In the genomic region with DNA sequence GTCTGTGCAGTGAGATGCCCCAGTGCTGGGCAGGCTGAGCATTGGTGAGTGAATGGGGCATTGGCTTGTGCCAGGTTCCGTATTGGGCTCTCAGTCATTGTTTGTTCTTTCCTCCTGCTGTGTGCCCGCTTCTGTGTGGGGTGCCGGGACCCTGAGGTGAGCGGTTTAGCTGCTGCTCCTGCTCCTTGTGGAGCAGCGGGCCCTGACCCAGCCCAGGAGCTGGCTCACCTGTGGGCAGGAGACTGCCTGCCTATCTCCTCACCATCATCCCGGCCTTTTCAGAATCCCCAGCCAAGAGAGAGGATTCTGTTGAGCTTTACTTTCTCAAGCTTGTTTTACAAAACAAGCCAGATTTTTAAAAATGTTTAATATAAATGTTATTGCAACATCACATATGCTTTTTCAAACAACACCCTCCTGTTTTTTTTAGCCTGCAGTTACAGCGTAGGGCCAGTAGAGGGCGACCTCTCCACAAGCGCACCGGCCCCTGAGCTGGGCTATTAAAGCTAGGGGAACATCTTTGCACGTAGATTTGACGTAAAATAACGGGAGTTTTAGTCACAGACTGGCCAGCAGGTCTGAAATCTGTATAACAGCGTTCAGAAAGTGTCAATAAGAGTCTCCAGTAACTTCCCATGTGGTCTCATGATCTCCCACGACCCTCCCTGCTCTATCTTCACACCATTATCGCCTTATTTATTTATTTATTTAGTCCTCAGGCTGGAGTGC, we compare ENCODE assay signal across 1 cellular context.
A peak's percentile ranks its signal among the peaks of the same experiment; 100 is the strongest.
TF ChIP-seq lines count a peak whose summit lies in the region.

No MANE protein-coding gene starts in this region.

TF ChIP-seq in K562, 482 proteins besides CTCF, POLR2A, EP300 and RAD21 (continued from another document):
- TF ChIP-seq ARID2 (IDR thresholded peaks at IDR 0.05) = 0 out of 2 replicates have a peak, but pooled peaks have one; percentile 56
- peak in 1 of 2 experiments; percentile 20; a peak in 1 of 4 replicates for TF ChIP-seq RCOR1 (IDR thresholded peaks at IDR 0.05; ENCODE audit: borderline replicate concordance in 1 of 2, low read depth in 2 of 2, low read length in 2 of 2)
- peak; percentile 56; the same call in 1 of the 2 replicates for TF ChIP-seq CEBPG (CRISPR knock-in tag; IDR thresholded peaks at IDR 0.05)
- peak; percentile 89 to 95 for TF ChIP-seq CEBPG (tag; conservative IDR thresholded peaks at IDR 0.05 in 1 of 2, IDR thresholded peaks at IDR 0.05 in 1 of 2)
- peak in 1 of 2 experiments; percentile 53; a peak in 1 of 4 replicates for TF ChIP-seq MAZ (CRISPR knock-in tag; conservative IDR thresholded peaks at IDR 0.05 in 1 of 2, IDR thresholded peaks at IDR 0.05 in 1 of 2)
- no peak for TF ChIP-seq HOXB6 (CRISPR knock-in tag; IDR thresholded peaks at IDR 0.05; ENCODE audit: borderline replicate concordance)
- no peak for TF ChIP-seq ZNF212 (CRISPR knock-in tag; IDR thresholded peaks at IDR 0.05)
- TF ChIP-seq ZNF384 (IDR thresholded peaks at IDR 0.05; ENCODE audit: low read depth, low read length) = peak; percentile 90
- TF ChIP-seq ILF3 (IDR thresholded peaks at IDR 0.05; ENCODE audit: borderline replicate concordance) = no peak
- TF ChIP-seq, protein P1, sequence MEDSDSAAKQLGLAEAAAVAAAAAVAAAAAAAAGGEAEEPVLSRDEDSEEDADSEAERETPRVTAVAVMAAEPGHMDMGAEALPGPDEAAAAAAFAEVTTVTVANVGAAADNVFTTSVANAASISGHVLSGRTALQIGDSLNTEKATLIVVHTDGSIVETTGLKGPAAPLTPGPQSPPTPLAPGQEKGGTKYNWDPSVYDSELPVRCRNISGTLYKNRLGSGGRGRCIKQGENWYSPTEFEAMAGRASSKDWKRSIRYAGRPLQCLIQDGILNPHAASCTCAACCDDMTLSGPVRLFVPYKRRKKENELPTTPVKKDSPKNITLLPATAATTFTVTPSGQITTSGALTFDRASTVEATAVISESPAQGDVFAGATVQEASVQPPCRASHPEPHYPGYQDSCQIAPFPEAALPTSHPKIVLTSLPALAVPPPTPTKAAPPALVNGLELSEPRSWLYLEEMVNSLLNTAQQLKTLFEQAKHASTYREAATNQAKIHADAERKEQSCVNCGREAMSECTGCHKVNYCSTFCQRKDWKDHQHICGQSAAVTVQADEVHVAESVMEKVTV (CRISPR knock-in tag; IDR thresholded peaks at IDR 0.05) = peak; percentile 90
- peak; percentile 59 for TF ChIP-seq KLF16 (IDR thresholded peaks at IDR 0.05)
- TF ChIP-seq, protein P2, sequence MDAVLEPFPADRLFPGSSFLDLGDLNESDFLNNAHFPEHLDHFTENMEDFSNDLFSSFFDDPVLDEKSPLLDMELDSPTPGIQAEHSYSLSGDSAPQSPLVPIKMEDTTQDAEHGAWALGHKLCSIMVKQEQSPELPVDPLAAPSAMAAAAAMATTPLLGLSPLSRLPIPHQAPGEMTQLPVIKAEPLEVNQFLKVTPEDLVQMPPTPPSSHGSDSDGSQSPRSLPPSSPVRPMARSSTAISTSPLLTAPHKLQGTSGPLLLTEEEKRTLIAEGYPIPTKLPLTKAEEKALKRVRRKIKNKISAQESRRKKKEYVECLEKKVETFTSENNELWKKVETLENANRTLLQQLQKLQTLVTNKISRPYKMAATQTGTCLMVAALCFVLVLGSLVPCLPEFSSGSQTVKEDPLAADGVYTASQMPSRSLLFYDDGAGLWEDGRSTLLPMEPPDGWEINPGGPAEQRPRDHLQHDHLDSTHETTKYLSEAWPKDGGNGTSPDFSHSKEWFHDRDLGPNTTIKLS (IDR thresholded peaks at IDR 0.05; ENCODE audit: borderline replicate concordance, low read depth) = no peak
- TF ChIP-seq SMAD2 (IDR thresholded peaks at IDR 0.05; ENCODE audit: low read depth, low read length) = no peak
- TF ChIP-seq XRCC5 (IDR thresholded peaks at IDR 0.05; ENCODE audit: low read depth, low read length) = peak; percentile 79; the same call in 1 of the 2 replicates
- TF ChIP-seq CC2D1A (IDR thresholded peaks at IDR 0.05) = peak; percentile 65; the same call in 1 of the 2 replicates
- TF ChIP-seq, protein P3, sequence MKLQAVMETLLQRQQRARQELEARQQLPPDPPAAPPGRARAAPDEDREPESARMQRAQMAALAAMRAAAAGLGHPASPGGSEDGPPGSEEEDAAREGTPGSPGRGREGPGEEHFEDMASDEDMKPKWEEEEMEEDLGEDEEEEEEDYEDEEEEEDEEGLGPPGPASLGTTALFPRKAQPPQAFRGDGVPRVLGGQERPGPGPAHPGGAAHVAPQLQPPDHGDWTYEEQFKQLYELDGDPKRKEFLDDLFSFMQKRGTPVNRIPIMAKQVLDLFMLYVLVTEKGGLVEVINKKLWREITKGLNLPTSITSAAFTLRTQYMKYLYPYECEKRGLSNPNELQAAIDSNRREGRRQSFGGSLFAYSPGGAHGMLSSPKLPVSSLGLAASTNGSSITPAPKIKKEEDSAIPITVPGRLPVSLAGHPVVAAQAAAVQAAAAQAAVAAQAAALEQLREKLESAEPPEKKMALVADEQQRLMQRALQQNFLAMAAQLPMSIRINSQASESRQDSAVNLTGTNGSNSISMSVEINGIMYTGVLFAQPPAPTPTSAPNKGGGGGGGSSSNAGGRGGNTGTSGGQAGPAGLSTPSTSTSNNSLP (IDR thresholded peaks at IDR 0.05; ENCODE audit: borderline replicate concordance, low read depth, low read length) = 0 out of 2 replicates have a peak, but pooled peaks have one; percentile 47
- 0 out of 2 replicates have a peak, but pooled peaks have one; percentile 9 for TF ChIP-seq MAFF (IDR thresholded peaks at IDR 0.05; ENCODE audit: low read length)
- 0 out of 2 replicates have a peak, but pooled peaks have one; percentile 43 for TF ChIP-seq MYC (IDR thresholded peaks at IDR 0.05; ENCODE audit: low read depth, low read length)
- no peak for TF ChIP-seq MYC (CRISPR knock-in tag; IDR thresholded peaks at IDR 0.05; ENCODE audit: borderline replicate concordance, low read depth)
- TF ChIP-seq, protein P4, sequence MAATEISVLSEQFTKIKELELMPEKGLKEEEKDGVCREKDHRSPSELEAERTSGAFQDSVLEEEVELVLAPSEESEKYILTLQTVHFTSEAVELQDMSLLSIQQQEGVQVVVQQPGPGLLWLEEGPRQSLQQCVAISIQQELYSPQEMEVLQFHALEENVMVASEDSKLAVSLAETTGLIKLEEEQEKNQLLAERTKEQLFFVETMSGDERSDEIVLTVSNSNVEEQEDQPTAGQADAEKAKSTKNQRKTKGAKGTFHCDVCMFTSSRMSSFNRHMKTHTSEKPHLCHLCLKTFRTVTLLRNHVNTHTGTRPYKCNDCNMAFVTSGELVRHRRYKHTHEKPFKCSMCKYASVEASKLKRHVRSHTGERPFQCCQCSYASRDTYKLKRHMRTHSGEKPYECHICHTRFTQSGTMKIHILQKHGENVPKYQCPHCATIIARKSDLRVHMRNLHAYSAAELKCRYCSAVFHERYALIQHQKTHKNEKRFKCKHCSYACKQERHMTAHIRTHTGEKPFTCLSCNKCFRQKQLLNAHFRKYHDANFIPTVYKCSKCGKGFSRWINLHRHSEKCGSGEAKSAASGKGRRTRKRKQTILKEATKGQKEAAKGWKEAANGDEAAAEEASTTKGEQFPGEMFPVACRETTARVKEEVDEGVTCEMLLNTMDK (IDR thresholded peaks at IDR 0.05; ENCODE audit: borderline replicate concordance, insufficient read depth, low read depth, low read length, poor library complexity, severe bottlenecking) = peak; percentile 23
- TF ChIP-seq TBL1XR1 (IDR thresholded peaks at IDR 0.05; ENCODE audit: low read length in 2 of 2) = peak in 1 of 2 experiments; percentile 32; a peak in 1 of 4 replicates
- TF ChIP-seq BHLHE40 (IDR thresholded peaks at IDR 0.05; ENCODE audit: low read length) = peak; percentile 19; the same call in 1 of the 2 replicates
- TF ChIP-seq TOE1 (IDR thresholded peaks at IDR 0.05; ENCODE audit: borderline replicate concordance) = peak; percentile 17; the same call in 1 of the 2 replicates
- TF ChIP-seq TOE1 (CRISPR knock-in tag; IDR thresholded peaks at IDR 0.05; ENCODE audit: borderline replicate concordance, low read depth) = no peak
- peak; percentile 55 for TF ChIP-seq CXXC5 (CRISPR knock-in tag; IDR thresholded peaks at IDR 0.05)
- no peak for TF ChIP-seq ZBTB1 (CRISPR knock-in tag; IDR thresholded peaks at IDR 0.05; ENCODE audit: borderline replicate concordance, low read depth)
